In genomic region chr20:20289331-20289730, GRCh38 we compare ENCODE assay signal across 30 cellular contexts.
"Had no signal": no experiment of that assay in that cellular context is flagged by ENCODE, and none has a peak within 500 bp of the region (broad histone marks: within the 10 kb centered on the region; RNA-seq: fewer than 3 reads in every experiment).

No MANE protein-coding gene starts in this region.

- H3K27me3 ChIP-seq: adrenal gland, body of pancreas, foreskin keratinocyte had no signal

- FAIRE-seq: colon had no signal

- H3K4me3 ChIP-seq: adrenal gland, body of pancreas, esophagus muscularis mucosa, gastroesophageal sphincter had no signal

- H3K36me3 ChIP-seq: adrenal gland, gastroesophageal sphincter had no signal

- ATAC-seq: activated CD4-positive, alpha-beta T cell treated with anti-CD3 and anti-CD28 coated beads for 36 hours; activated CD8-positive, alpha-beta memory T cell treated with anti-CD3 and anti-CD28 coated beads, Interleukin-2, amount 10 ng/mL, durations not matched to agents 7 days and 5 days; activated CD8-positive, alpha-beta T cell treated with anti-CD3 and anti-CD28 coated beads, Interleukin-2, amount 10 ng/mL, durations not matched to agents 7 days and 5 days; activated naive CD8-positive, alpha-beta T cell treated with anti-CD3 and anti-CD28 coated beads, Interleukin-2, amount 50 U/mL, for 24 hours; body of pancreas; effector memory CD8-positive, alpha-beta T cell; foreskin keratinocyte; gastroesophageal sphincter; T-helper 17 cell had no signal

- DNase-seq: activated CD4-positive, alpha-beta memory T cell treated with anti-CD3 and anti-CD28 coated beads for 36 hours; activated CD4-positive, alpha-beta T cell treated with anti-CD3 and anti-CD28 coated beads for 36 hours; activated CD4-positive, alpha-beta T cell treated with anti-CD3 and anti-CD28 coated beads, Interleukin-2, amount 10 ng/mL, durations not matched to agents 24 days and 14 days; activated CD4-positive, CD25-positive, alpha-beta regulatory T cell; activated CD4-positive, CD25-positive, alpha-beta regulatory T cell treated with anti-CD3 and anti-CD28 coated beads, Interleukin-2, amount 50 U/mL, for 72 hours; activated CD8-positive, alpha-beta memory T cell treated with anti-CD3 and anti-CD28 coated beads, Interleukin-2, amount 10 ng/mL, durations not matched to agents 7 days and 5 days; activated CD8-positive, alpha-beta memory T cell treated with anti-CD3 and anti-CD28 coated beads, Interleukin-2, amount 50 U/mL, for 4 hours; activated CD8-positive, alpha-beta T cell treated with anti-CD3 and anti-CD28 coated beads, Interleukin-2, amount 10 ng/mL, durations not matched to agents 7 days and 5 days; activated effector memory CD4-positive, alpha-beta T cell treated with anti-CD3 and anti-CD28 coated beads, Interleukin-2, amount 50 U/mL, for 16 hours; activated naive CD4-positive, alpha-beta T cell treated with anti-CD3 and anti-CD28 coated beads for 36 hours; activated naive CD8-positive, alpha-beta T cell treated with anti-CD3 and anti-CD28 coated beads for 36 hours; activated naive CD8-positive, alpha-beta T cell treated with anti-CD3 and anti-CD28 coated beads, Interleukin-2, amount 50 U/mL, for 24 hours; activated T-cell treated with anti-CD3 and anti-CD28 coated beads, Interleukin-2, amount 50 U/mL, for 1 hour; activated T-cell treated with anti-CD3 and anti-CD28 coated beads, Interleukin-2, amount 50 U/mL, for 48 hours; adrenal gland; amygdala; aorta; body of pancreas; caudate nucleus; cortex of kidney; dermis blood vessel endothelial cell; effector CD4-positive, alpha-beta T cell; effector memory CD8-positive, alpha-beta T cell; erythroblast; foreskin keratinocyte; head of caudate nucleus; T-helper 17 cell had no signal
